In genomic region chr6:33710296-33711121, GRCh38 we compare ENCODE assay signal across 8 cellular contexts. TPM values are rescaled to one million over a fixed set of nuclear protein-coding genes. Genes with fewer than 3 reads are reported as not detected.
A peak's percentile ranks its signal among the peaks of the same experiment; 100 is the strongest.
DNase-seq lines count a peak whose midpoint lies in the region; ATAC-seq and TF ChIP-seq lines count a peak whose summit lies in the region.

No MANE protein-coding gene starts in this region.

- CTCF ChIA-PET in AG04449 (lab: Yijun Ruan, JAX) = interaction anchor here (0.7 to 16.2 kb wide), 28 partner anchors 9 to 485 kb away, joined by 3 to 539 read pairs (median 9); partner anchors contain the start of genes BAK1 and IP6K3
- CTCF ChIA-PET in activated CD8-positive, alpha-beta T cell treated with anti-CD3 and anti-CD28 coated beads for 36 hours (lab: Charles Lee) = interaction anchor here (0.6 to 4.2 kb wide), 24 partner anchors 8 to 445 kb away, joined by 3 to 44 read pairs (median 5); partner anchors contain the start of genes GRM4 and ITPR3

- H3K9me3 Mint-ChIP-seq in activated CD8-positive, alpha-beta T cell treated with anti-CD3 and anti-CD28 coated beads for 36 hours = no peaks in the 10 kb centered on the region

- H3K4me3 Mint-ChIP-seq in activated CD8-positive, alpha-beta T cell treated with anti-CD3 and anti-CD28 coated beads for 36 hours = peak overlapping the region; percentile 94

- H3K4me1 ChIP-seq in thymus (ENCODE audit: control insufficient read depth, insufficient read depth, low read length) = no peaks in the 10 kb centered on the region

- 87% methylated on average over 15 of the region's 15 CpGs for WGBS in thymus

- no peak for TF ChIP-seq CTCF in AG04449 (IDR thresholded peaks at IDR 0.05; ENCODE audit: insufficient read depth, low read length, missing control alignments)
- no peak for TF ChIP-seq CTCF in activated CD8-positive, alpha-beta T cell treated with anti-CD3 and anti-CD28 coated beads for 36 hours (IDR thresholded peaks at IDR 0.05)

- H3K9me3 ChIP-seq in iPS-18c (ENCODE audit: control insufficient read depth, insufficient read depth, low read length) (no peaks in the 10 kb centered on the region), thymus (ENCODE audit: control insufficient read depth) (no peaks in the 10 kb centered on the region)

- no peaks in the 10 kb centered on the region for H3K27me3 Mint-ChIP-seq in activated CD8-positive, alpha-beta T cell treated with anti-CD3 and anti-CD28 coated beads for 36 hours

- POLR2A ChIA-PET in AG04449 (lab: Yijun Ruan, JAX) = interaction anchor here (0.6 to 1.8 kb wide), 6 partner anchors 16 to 317 kb away, joined by 3 to 9 read pairs (median 3); no protein-coding TSS in a partner anchor
- POLR2A ChIA-PET in activated CD8-positive, alpha-beta T cell treated with anti-CD3 and anti-CD28 coated beads for 36 hours (lab: Charles Lee) = interaction anchor here (0.7 to 2.3 kb wide), 11 partner anchors 9 to 387 kb away, joined by 3 to 33 read pairs (median 5); partner anchors contain the start of genes BAK1 and ITPR3

- peak overlapping the region; percentile 98 for H3K27ac Mint-ChIP-seq in activated CD8-positive, alpha-beta T cell treated with anti-CD3 and anti-CD28 coated beads for 36 hours

- peaks cover 35% of the 10 kb centered on the region for H3K4me1 Mint-ChIP-seq in activated CD8-positive, alpha-beta T cell treated with anti-CD3 and anti-CD28 coated beads for 36 hours (ENCODE audit: low read depth)

- H3K4me3 ChIP-seq in AG04449 (ENCODE audit: low read depth, low read length) = peak overlapping the region; percentile 98
- H3K4me3 ChIP-seq in H7 (ENCODE audit: insufficient read depth, low read depth, low read length) = peak overlapping the region; percentile 74
- peak overlapping the region; percentile 96 for H3K4me3 ChIP-seq in iPS-18c (ENCODE audit: insufficient read depth, low read depth, low read length)
- peak overlapping the region; percentile 94 for H3K4me3 ChIP-seq in thymus (ENCODE audit: low read length)

- H3K36me3 Mint-ChIP-seq in activated CD8-positive, alpha-beta T cell treated with anti-CD3 and anti-CD28 coated beads for 36 hours (ENCODE audit: low read depth) = peaks cover 35% of the 10 kb centered on the region

- H3K36me3 ChIP-seq in H7 (replicated peaks; ENCODE audit: control insufficient read depth, insufficient read depth, low read length) (peaks cover 11% of the 10 kb centered on the region), thymus (ENCODE audit: control insufficient read depth, insufficient read depth) (no peaks in the 10 kb centered on the region)

- intact Hi-C loops in activated CD8-positive, alpha-beta T cell treated with anti-CD3 and anti-CD28 coated beads for 36 hours (cut with micrococcal nuclease) = no loop called here

- DNase-seq in AG04449 (ENCODE audit: low read depth, low spot score) (no peak), H7 (peak; percentile 33), SW480 (ENCODE audit: low spot score) (no peak), GOT3 (lab: John Stamatoyannopoulos, UW) (no peak)
- DNase-seq in activated CD8-positive, alpha-beta T cell treated with anti-CD3 and anti-CD28 coated beads for 36 hours = peak; percentile 37

- H3K27me3 ChIP-seq in H7 (ENCODE audit: control insufficient read depth, insufficient read depth, low read length) = no peaks in the 10 kb centered on the region
- H3K27me3 ChIP-seq in thymus (ENCODE audit: control insufficient read depth, insufficient read depth) = no peaks in the 10 kb centered on the region

- ATAC-seq in activated CD8-positive, alpha-beta T cell treated with anti-CD3 and anti-CD28 coated beads for 36 hours = no peak
- no peak for ATAC-seq in HG02973 (IDR thresholded peaks at IDR 0.05; ENCODE audit: unreplicated experiment)

- H3K27ac ChIP-seq in thymus (ENCODE audit: low read depth) = no peak overlapping the region

RNA-seq across cellular contexts. Expression of gene UQCC2, which starts 1.0 kb away (rescaled TPM):
- total RNA-seq in H7 (2014; rRNA removed; shearing (Covaris generic)) = 67.1 and 93.6 TPM in 2 replicates
- total RNA-seq in activated CD8-positive, alpha-beta T cell treated with anti-CD3 and anti-CD28 coated beads for 36 hours = 100 to 1,000 TPM; 127 to 128 TPM
- 67.3 TPM for polyA plus RNA-seq in thymus

RNA-seq across cellular contexts. Expression of gene IP6K3, which starts 36.2 kb away (rescaled TPM):
- 0.07 TPM in 1 of 2 replicates, not detected in the other for total RNA-seq in H7 (2014; rRNA removed; shearing (Covaris generic))
- not detected for total RNA-seq in activated CD8-positive, alpha-beta T cell treated with anti-CD3 and anti-CD28 coated beads for 36 hours
- 6.6 TPM for polyA plus RNA-seq in thymus

Comparison
In these comparisons a context has a peak if more than half of its experiments do, and no peak if none do; other contexts are left out.
1. DNase-seq: peak in H7 (single experiment) and activated CD8-positive, alpha-beta T cell treated with anti-CD3 and anti-CD28 coated beads for 36 hours (single experiment); none in AG04449 (single experiment), SW480 (single experiment) and GOT3 (single experiment).
2. Peak in every context shown above with its lines, with median percentiles within 50 percentile points of each other: H3K4me3 ChIP-seq.